10 cellular contexts compared by ENCODE assay signal in the genomic region with DNA sequence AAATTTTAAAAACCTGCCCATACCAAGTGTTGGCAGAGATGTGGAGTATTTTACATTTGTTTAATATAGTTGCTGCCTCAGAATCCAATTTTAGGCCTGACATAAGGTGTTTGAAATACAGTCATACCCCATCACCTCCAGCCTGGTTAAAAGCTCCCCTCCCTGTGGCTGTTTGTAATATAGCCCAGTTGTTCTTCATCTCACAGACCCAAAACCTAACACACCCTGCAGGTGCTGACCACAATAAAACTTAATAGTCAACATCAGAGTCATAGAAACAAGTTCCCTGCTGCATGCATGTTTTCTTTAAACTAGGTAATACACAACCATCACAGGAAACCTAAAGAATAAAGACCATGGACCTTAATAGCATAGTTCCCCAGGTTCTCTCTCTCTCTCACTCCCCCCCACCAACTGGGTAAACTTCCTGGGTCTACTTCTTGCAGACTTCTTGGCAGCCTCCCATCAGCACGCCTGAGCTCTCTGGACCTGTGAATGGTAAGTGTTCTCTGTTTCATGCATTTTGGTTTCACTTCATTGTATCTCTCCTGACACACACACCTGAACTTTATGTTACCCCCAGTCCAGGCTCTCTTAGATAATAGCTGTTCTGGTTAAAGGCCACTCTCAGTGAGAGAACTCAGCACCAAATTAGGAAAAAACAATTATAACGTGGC.
DNase-seq lines count a peak whose midpoint lies in the region; ATAC-seq and TF ChIP-seq lines count a peak whose summit lies in the region.
"Had no signal": no experiment of that assay in that cellular context is flagged by ENCODE, and none has a peak within 500 bp of the region (broad histone marks: within the 10 kb centered on the region; RNA-seq: fewer than 3 reads in every experiment).

No MANE protein-coding gene starts in this region.

- TF ChIP-seq EP300 in esophagus muscularis mucosa (IDR thresholded peaks at IDR 0.05), result no peak

- ATAC-seq in GM18870 (IDR thresholded peaks at IDR 0.05; ENCODE audit: unreplicated experiment), result peak; percentile 86
- ATAC-seq in GM21619 (IDR thresholded peaks at IDR 0.05; ENCODE audit: unreplicated experiment), result peak; percentile 85
- peak; percentile 62 for ATAC-seq in HG03280 (IDR thresholded peaks at IDR 0.05; ENCODE audit: unreplicated experiment)

- no peaks in the 10 kb centered on the region for H3K4me1 ChIP-seq in esophagus muscularis mucosa
- H3K4me1 ChIP-seq: neural progenitor cell had no signal

- H3K36me3 ChIP-seq in kidney epithelial cell (ENCODE audit: control insufficient read depth, insufficient read depth, low read length) (no peaks in the 10 kb centered on the region), esophagus muscularis mucosa (no peaks in the 10 kb centered on the region)
- H3K36me3 ChIP-seq: neural progenitor cell had no signal

- 29% methylated on average over 2 of the region's 2 CpGs for WGBS in esophagus muscularis mucosa

- TF ChIP-seq POLR2A in esophagus muscularis mucosa (IDR thresholded peaks at IDR 0.05; ENCODE audit: low read depth) (no peak), erythroblast (IDR thresholded peaks at IDR 0.05; ENCODE audit: low read length) (no peak)

- H3K4me3 ChIP-seq in kidney epithelial cell (ENCODE audit: low read depth, low read length) (no peak overlapping the region), esophagus muscularis mucosa (no peak overlapping the region)
- H3K4me3 ChIP-seq: neural progenitor cell had no signal

- H3K9me3 ChIP-seq in esophagus muscularis mucosa, result peaks cover 0 to 5% (median 0%) of the 10 kb centered on the region in 4 donors

- intact Hi-C loops in esophagus muscularis mucosa (cut with DNase I), result no loop called here

- no peak for TF ChIP-seq CTCF in kidney epithelial cell (IDR thresholded peaks at IDR 0.05; ENCODE audit: insufficient read depth, low read length, poor library complexity, severe bottlenecking)
- no peak for TF ChIP-seq CTCF in esophagus muscularis mucosa (IDR thresholded peaks at IDR 0.05)

- DNase-seq in kidney epithelial cell (ENCODE audit: low read depth) (peak; percentile 7), hypothalamus (lab: John Stamatoyannopoulos, UW) (no peak), esophagus muscularis mucosa (ENCODE audit: extremely low spot score) (no peak), kidney glomerular epithelial cell (lab: John Stamatoyannopoulos, UW) (no peak), erythroblast (lab: John Stamatoyannopoulos, UW) (no peak)
- DNase-seq: T1000 had no signal

- H3K27ac ChIP-seq in esophagus muscularis mucosa (replicated peaks in 1 of 4), result no peak overlapping the region
- H3K27ac ChIP-seq: neural progenitor cell had no signal

- no peaks in the 10 kb centered on the region for H3K27me3 ChIP-seq in kidney epithelial cell (ENCODE audit: control insufficient read depth, insufficient read depth, low read length)
- H3K27me3 ChIP-seq in esophagus muscularis mucosa, result no peaks in the 10 kb centered on the region
- H3K27me3 ChIP-seq: neural progenitor cell had no signal
